ENCODE assay signal across 7 cellular contexts in genomic region chr1:1400576-1401456, GRCh38. TPM values are rescaled to one million over a fixed set of nuclear protein-coding genes. Genes with fewer than 3 reads are reported as not detected.
A peak's percentile ranks its signal among the peaks of the same experiment; 100 is the strongest.
DNase-seq lines count a peak whose midpoint lies in the region; ATAC-seq and TF ChIP-seq lines count a peak whose summit lies in the region.

No MANE protein-coding gene starts in this region.

- WGBS in GM23248 (ENCODE audit: low coverage in 1 of 2, low lambda C conversion rate in 2 of 2, missing lambda C conversion rate in 2 of 2), 2 experiments = 77 to 84% methylated on average over 22 of the region's 22 CpGs

- H3F3A ChIP-seq in GM23248 (ENCODE audit: insufficient read depth) = peaks cover 37% of the 10 kb centered on the region

- H3K79me2 ChIP-seq in GM23248 (ENCODE audit: insufficient read depth) = peaks cover 97% of the 10 kb centered on the region

- peak overlapping the region; percentile 58 for H3K27ac ChIP-seq in GM23248

- H3K4me3 Mint-ChIP-seq in T-cell = peak overlapping the region; percentile 85 to 89 (median 86)

- H3K36me3 Mint-ChIP-seq in T-cell = peaks cover 25% of the 10 kb centered on the region

- TF ChIP-seq CTCF in fibroblast of pulmonary artery (IDR thresholded peaks at IDR 0.05; ENCODE audit: low read length, missing control alignments) = no peak

- H3K4me1 ChIP-seq in GM23248 (ENCODE audit: insufficient read depth) (peaks cover 15% of the 10 kb centered on the region), skeletal muscle satellite cell (ENCODE audit: control insufficient read depth, insufficient read depth, low read length) (peaks cover 40% of the 10 kb centered on the region)

- peak overlapping the region; percentile 78 for H3K4me2 ChIP-seq in GM23248 (ENCODE audit: unreplicated experiment)
- H3K4me2 ChIP-seq in skeletal muscle satellite cell (ENCODE audit: low read length) = peak overlapping the region; percentile 99

- H3K9me3 ChIP-seq in GM23248 (ENCODE audit: low read depth) (no peaks in the 10 kb centered on the region), skeletal muscle satellite cell (replicated peaks; ENCODE audit: low read length) (no peaks in the 10 kb centered on the region)

- no peaks in the 10 kb centered on the region for H3K9me3 Mint-ChIP-seq in T-cell

- peak overlapping the region; percentile 89 to 92 for H3K27ac Mint-ChIP-seq in T-cell

- CTCF ChIA-PET in T-cell (lab: Charles Lee) = interaction anchor here in 1 of 2 donors (0.5 to 0.8 kb wide), 2 partner anchors 23 to 25 kb away, joined by 3 read pairs; partner anchors contain the start of gene AURKAIP1

- no peak for DNase-seq in GM23248
- DNase-seq in T-cell = no peak
- DNase-seq in fibroblast of pulmonary artery (ENCODE audit: low read depth) = no peak
- no peak for DNase-seq in DMS 273 (lab: John Stamatoyannopoulos, UW; ENCODE audit: unreplicated experiment)
- DNase-seq in GDM1 (lab: John Stamatoyannopoulos, UW) = no peak
- DNase-seq in ACHN = no peak

- H3K4me1 Mint-ChIP-seq in T-cell = peaks cover 41 to 62% (median 50%) of the 10 kb centered on the region in 3 donors

- H2AFZ ChIP-seq in GM23248 = no peak overlapping the region

- no peaks in the 10 kb centered on the region for H3K27me3 ChIP-seq in GM23248 (replicated peaks; ENCODE audit: insufficient read depth)
- no peaks in the 10 kb centered on the region for H3K27me3 ChIP-seq in skeletal muscle satellite cell (ENCODE audit: control insufficient read depth, insufficient read depth, low read length)

- H3K4me3 ChIP-seq in GM23248 (peak overlapping the region; percentile 80), fibroblast of pulmonary artery (replicated peaks; ENCODE audit: low read depth, low read length) (peak overlapping the region; percentile 97), skeletal muscle satellite cell (ENCODE audit: low read length) (peak overlapping the region; percentile 87)

- no peaks in the 10 kb centered on the region for H3K9me2 ChIP-seq in GM23248 (ENCODE audit: insufficient read depth)

- POLR2A ChIA-PET in T-cell (lab: Charles Lee) = interaction anchor here in 1 of 2 donors (0.7 kb wide), 1 partner anchor 25 kb away, joined by 4 read pairs; the partner anchor contains the start of gene AURKAIP1

- no peaks in the 10 kb centered on the region for H3K27me3 Mint-ChIP-seq in T-cell

- H3K9ac ChIP-seq in GM23248 (peak overlapping the region; percentile 95), skeletal muscle satellite cell (ENCODE audit: low read depth, low read length) (peak overlapping the region; percentile 94)

- no peak for ATAC-seq in T-cell (replicated peaks in 1 of 4)

- H3K36me3 ChIP-seq in GM23248 (ENCODE audit: low read depth) (peaks cover 16% of the 10 kb centered on the region; the same call in 1 of the 2 replicates), skeletal muscle satellite cell (ENCODE audit: insufficient read depth, low read length) (peaks cover 57% of the 10 kb centered on the region)

- in situ Hi-C loops in GM23248 (cut with MboI) = no loop called here
- in situ Hi-C loops in ACHN (cut with HindIII; ENCODE audit: low pct_ligation_motif_present, low pct_unique_long_range_greater_than_20kb, low sequenced_read_pairs) = no loop called here

- H4K20me1 ChIP-seq in GM23248 (ENCODE audit: insufficient read depth) = no peaks in the 10 kb centered on the region

RNA-seq across cellular contexts. Expression of gene CCNL2, which starts 1.7 kb away (rescaled TPM):
- 150 and 185 TPM in 2 replicates for total RNA-seq in GM23248 (2014; rRNA removed; shearing (Covaris generic))
- polyA plus RNA-seq in GM23248 (2016; fragmentation: Nextera tagmentation; extraction: Ambion mirVana) = 151 and 199 TPM in 2 replicates
- 100 to 1,000 TPM; 250 to 418 (median 376) TPM for total RNA-seq in T-cell
- 88.7 and 93.3 TPM in 2 replicates for total RNA-seq in skeletal muscle satellite cell (2012; rRNA removed)

RNA-seq across cellular contexts. Expression of gene MRPL20, which starts 6.3 kb away (rescaled TPM):
- total RNA-seq in GM23248 (2014; rRNA removed; shearing (Covaris generic)) = 88.9 and 105 TPM in 2 replicates
- polyA plus RNA-seq in GM23248 (2016; fragmentation: Nextera tagmentation; extraction: Ambion mirVana) = 176 and 181 TPM in 2 replicates
- total RNA-seq in T-cell = 100 to 1,000 TPM; 106 to 123 (median 114) TPM
- 122 and 141 TPM in 2 replicates for total RNA-seq in skeletal muscle satellite cell (2012; rRNA removed)

RNA-seq across cellular contexts. Expression of gene ANKRD65, which starts 20.3 kb away (rescaled TPM):
- 0.51 and 0.97 TPM in 2 replicates for total RNA-seq in GM23248 (2014; rRNA removed; shearing (Covaris generic))
- polyA plus RNA-seq in GM23248 (2016; fragmentation: Nextera tagmentation; extraction: Ambion mirVana) = 0.44 and 0.70 TPM in 2 replicates
- under 1 TPM in 1 of 5 donors, not detected in 4; 0.20 TPM for total RNA-seq in T-cell
- under 0.01 TPM in 2 replicates for total RNA-seq in skeletal muscle satellite cell (2012; rRNA removed)

RNA-seq across cellular contexts. Expression of gene AURKAIP1, which starts 25.8 kb away (rescaled TPM):
- 118 and 120 TPM in 2 replicates for total RNA-seq in GM23248 (2014; rRNA removed; shearing (Covaris generic))
- 216 and 218 TPM in 2 replicates for polyA plus RNA-seq in GM23248 (2016; fragmentation: Nextera tagmentation; extraction: Ambion mirVana)
- total RNA-seq in T-cell = 10 to 100 TPM; 58.8 to 91.7 (median 86.0) TPM
- total RNA-seq in skeletal muscle satellite cell (2012; rRNA removed) = 172 and 180 TPM in 2 replicates

RNA-seq across cellular contexts. Expression of gene VWA1, which starts 34.7 kb away (rescaled TPM):
- total RNA-seq in GM23248 (2014; rRNA removed; shearing (Covaris generic)) = 1.4 and 2.3 TPM in 2 replicates
- polyA plus RNA-seq in GM23248 (2016; fragmentation: Nextera tagmentation; extraction: Ambion mirVana) = 0.60 and 1.3 TPM in 2 replicates
- total RNA-seq in T-cell = under 1 TPM in 3 of 5 donors, not detected in 2; 0.15 to 0.54 (median 0.26) TPM
- total RNA-seq in skeletal muscle satellite cell (2012; rRNA removed) = 1.5 and 2.4 TPM in 2 replicates
